9 cellular contexts compared by ENCODE assay signal in the genomic region with DNA sequence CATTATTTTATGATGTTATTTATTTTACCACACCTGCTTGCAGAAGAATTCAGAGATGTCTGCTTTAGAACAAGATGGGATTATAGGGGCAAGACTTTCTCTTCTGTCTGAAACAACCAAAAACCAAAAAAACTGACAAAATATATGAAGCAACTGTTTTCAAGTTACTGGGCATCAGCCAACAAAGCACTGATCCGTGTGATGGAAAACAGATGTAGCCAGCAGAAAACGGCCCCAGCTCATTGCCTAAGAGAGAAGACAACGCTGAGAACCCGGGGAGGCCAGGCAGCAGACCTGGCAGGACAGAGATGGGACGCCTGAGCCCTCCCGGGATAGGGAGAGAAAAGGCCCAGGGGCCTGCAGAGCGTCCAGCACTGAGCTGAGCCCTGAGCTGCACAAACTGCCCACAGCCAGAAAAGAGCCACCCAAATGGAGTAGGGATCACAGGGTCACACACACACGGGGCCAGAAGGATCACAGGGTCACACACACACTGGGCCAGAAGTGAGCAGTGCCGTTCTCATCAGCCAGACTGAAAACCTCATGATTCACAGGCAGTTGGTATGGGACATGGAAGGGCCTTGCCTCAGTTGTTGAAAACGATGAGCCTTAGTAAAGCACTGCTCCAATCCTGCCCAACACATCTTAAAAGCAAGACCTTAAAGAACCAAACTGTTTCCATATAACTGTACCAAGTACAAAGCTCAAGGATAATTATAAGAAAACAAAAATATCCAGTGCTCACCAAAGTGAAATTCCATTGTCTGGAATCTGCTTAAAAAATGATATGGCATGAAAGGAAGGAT. TPM values are rescaled to one million over a fixed set of nuclear protein-coding genes. Genes with fewer than 3 reads are reported as not detected.
DNase-seq lines count a peak whose midpoint lies in the region; TF ChIP-seq lines count a peak whose summit lies in the region.
"Had no signal": no experiment of that assay in that cellular context is flagged by ENCODE, and none has a peak within 500 bp of the region (broad histone marks: within the 10 kb centered on the region; RNA-seq: fewer than 3 reads in every experiment).

No MANE protein-coding gene starts in this region.

- peak overlapping the region; percentile 58 for H3K9ac ChIP-seq in BLaER1

- TF ChIP-seq CTCF in RWPE1 (conservative IDR thresholded peaks at IDR 0.05; ENCODE audit: low read depth) = no peak
- TF ChIP-seq CTCF in foreskin fibroblast (IDR thresholded peaks at IDR 0.05; ENCODE audit: low read depth, low read length) = no peak
- no peak for TF ChIP-seq CTCF in ovary (IDR thresholded peaks at IDR 0.05)

- POLR2A ChIA-PET in RWPE1 (lab: Yijun Ruan, JAX; ENCODE audit: low non-redundant PET) = no interaction called here

- peaks cover 99% of the 10 kb centered on the region for H4K20me1 ChIP-seq in BLaER1

- H3K4me3 ChIP-seq in BLaER1 = peak overlapping the region; percentile 26; the same call in 1 of the 2 replicates
- H3K4me3 ChIP-seq in foreskin fibroblast (ENCODE audit: low read depth in 1 of 2, low read length in 2 of 2) = no peak overlapping the region
- no peak overlapping the region for H3K4me3 ChIP-seq in ovary

- H3K4me2 ChIP-seq in BLaER1 = peak overlapping the region; percentile 85

- no peak for TF ChIP-seq POLR2A in ovary (IDR thresholded peaks at IDR 0.05)

- WGBS in ovary, 3 donors = 9 to 13% (median 13%) methylated on average over 10 of the region's 10 CpGs

- H3K36me3 ChIP-seq in BLaER1 (peaks cover 52% of the 10 kb centered on the region), ovary (no peaks in the 10 kb centered on the region)

- TF ChIP-seq EP300 in ovary (IDR thresholded peaks at IDR 0.05) = no peak

- H3K27ac ChIP-seq in BLaER1 (peak overlapping the region; percentile 82), RWPE1 (peak overlapping the region; percentile 99), ovary (peak overlapping the region in 1 of 2 donors; percentile 82)

- DNase-seq in RWPE1 (ENCODE audit: low spot score) (no peak), foreskin fibroblast (peak; percentile 78 to 94), ovary (peak; percentile 51 to 67 (median 58)), T1000 (lab: John Stamatoyannopoulos, UW) (no peak), globus pallidus (ENCODE audit: low spot score) (no peak), HK-2 (ENCODE audit: unreplicated experiment) (no peak)
- no peak for DNase-seq in stimulated activated CD4-positive, alpha-beta T cell treated with anti-CD3 and anti-CD28 coated beads, Interleukin-4, amount 100 ng/mL, for 24 hours
- DNase-seq: activated naive CD4-positive, alpha-beta T cell treated with anti-CD3 and anti-CD28 coated beads, Interleukin-2, amount 10 ng/mL, durations not matched to agents 7 days and 5 days had no signal

- intact Hi-C loops in ovary (cut with DNase I) = no loop called here

- CTCF ChIA-PET in RWPE1 (lab: Yijun Ruan, JAX) = no interaction called here

- H3K27me3 ChIP-seq in BLaER1 (no peaks in the 10 kb centered on the region), ovary (no peaks in the 10 kb centered on the region)

- peaks cover 39% of the 10 kb centered on the region for H3K9me3 ChIP-seq in BLaER1
- H3K9me3 ChIP-seq in ovary = no peaks in the 10 kb centered on the region

- peaks cover 67% of the 10 kb centered on the region for H3K4me1 ChIP-seq in BLaER1
- H3K4me1 ChIP-seq in ovary (ENCODE audit: insufficient read depth) = peaks cover 40% of the 10 kb centered on the region

RNA-seq across cellular contexts. Expression of gene PXDN, which starts 12.1 kb away (rescaled TPM):
- 10 to 100 TPM; 36.0 to 73.3 (median 54.5) TPM for total RNA-seq in ovary
- 100 to 1,000 TPM in 1 of 2 donors, 10 to 100 TPM in 1; 39.2 to 116 TPM for polyA plus RNA-seq in ovary

Comparison
In these comparisons a context has a peak if more than half of its experiments do, and no peak if none do; other contexts are left out.
1. DNase-seq: peak in foreskin fibroblast (2 of 2) and ovary (5 of 5); none in RWPE1 (single experiment), T1000 (single experiment), globus pallidus (single experiment), stimulated activated CD4-positive, alpha-beta T cell treated with anti-CD3 and anti-CD28 coated beads, Interleukin-4, amount 100 ng/mL, for 24 hours (single experiment) and HK-2 (single experiment).